Comparison of ENCODE assay signal across 1 cellular context in the genomic region with DNA sequence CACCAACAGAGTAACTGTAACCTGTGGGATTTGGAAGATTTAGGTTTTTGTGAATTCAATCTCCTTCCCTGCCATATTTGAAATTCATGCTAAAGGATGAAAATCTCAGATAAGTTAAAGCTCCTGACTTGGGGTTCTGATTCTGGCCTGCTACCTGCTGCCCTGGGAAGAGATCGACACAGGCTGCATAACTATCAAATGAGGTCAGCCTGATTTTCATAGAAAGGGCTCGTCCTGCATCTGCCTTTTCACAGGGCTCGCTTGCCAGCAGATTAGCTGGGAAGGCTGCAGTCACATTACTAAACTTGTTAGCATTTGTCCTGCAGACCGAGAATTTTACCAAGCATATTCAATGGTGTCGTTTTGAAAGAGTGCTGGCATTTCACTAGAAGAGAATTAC.
TF ChIP-seq lines count a peak whose summit lies in the region.

No MANE protein-coding gene starts in this region.

TF ChIP-seq in IMR-90, 13 proteins besides CTCF, POLR2A, EP300 and RAD21:
- no peak for TF ChIP-seq RFX5 (IDR thresholded peaks at IDR 0.05; ENCODE audit: low read depth, low read length)
- TF ChIP-seq CHD1 (IDR thresholded peaks at IDR 0.05; ENCODE audit: low read depth, low read length), result no peak
- TF ChIP-seq, protein P1, sequence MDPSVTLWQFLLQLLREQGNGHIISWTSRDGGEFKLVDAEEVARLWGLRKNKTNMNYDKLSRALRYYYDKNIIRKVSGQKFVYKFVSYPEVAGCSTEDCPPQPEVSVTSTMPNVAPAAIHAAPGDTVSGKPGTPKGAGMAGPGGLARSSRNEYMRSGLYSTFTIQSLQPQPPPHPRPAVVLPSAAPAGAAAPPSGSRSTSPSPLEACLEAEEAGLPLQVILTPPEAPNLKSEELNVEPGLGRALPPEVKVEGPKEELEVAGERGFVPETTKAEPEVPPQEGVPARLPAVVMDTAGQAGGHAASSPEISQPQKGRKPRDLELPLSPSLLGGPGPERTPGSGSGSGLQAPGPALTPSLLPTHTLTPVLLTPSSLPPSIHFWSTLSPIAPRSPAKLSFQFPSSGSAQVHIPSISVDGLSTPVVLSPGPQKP (IDR thresholded peaks at IDR 0.05; ENCODE audit: borderline replicate concordance, low read depth, low read length), result no peak
- TF ChIP-seq MAFK (IDR thresholded peaks at IDR 0.05; ENCODE audit: low read depth, low read length), result no peak
- no peak for TF ChIP-seq MAZ (IDR thresholded peaks at IDR 0.05; ENCODE audit: borderline replicate concordance, low read depth, low read length)
TF ChIP-seq in IMR-90: peak in this region for 0.
